ENCODE assay signal across 16 cellular contexts in the genomic region with DNA sequence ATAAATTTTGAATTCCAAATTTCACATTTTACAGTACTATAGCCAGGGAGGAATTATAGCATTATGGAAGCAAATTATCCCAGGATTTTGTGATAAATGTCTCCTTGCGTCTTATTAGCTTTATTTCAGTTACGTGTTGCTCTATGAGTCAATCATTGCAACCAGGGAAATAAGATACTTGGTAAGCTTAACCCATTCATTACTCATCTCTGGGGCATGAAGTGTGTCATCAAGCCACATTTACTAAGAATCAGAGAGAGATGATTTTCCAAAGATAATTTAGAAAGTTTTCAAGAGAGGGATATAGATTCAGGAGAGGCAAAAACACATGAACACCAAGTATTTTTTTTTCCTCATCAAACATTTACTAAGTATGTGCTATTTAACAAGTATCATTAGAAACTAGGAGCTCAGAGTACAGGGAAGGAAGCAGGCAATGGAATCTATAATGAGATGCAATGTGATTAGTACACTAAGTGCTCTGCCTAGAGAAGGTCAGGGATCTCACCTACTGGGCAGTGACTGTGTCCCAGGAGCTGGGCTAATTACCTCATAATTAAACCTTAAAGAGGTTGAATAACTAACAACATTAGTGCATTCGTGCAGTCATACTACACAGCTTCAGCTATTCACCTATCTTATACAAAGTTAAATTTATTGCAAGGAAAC.
DNase-seq lines count a peak whose midpoint lies in the region; TF ChIP-seq lines count a peak whose summit lies in the region.
"Had no signal": no experiment of that assay in that cellular context is flagged by ENCODE, and none has a peak within 500 bp of the region (broad histone marks: within the 10 kb centered on the region; RNA-seq: fewer than 3 reads in every experiment).

No MANE protein-coding gene starts in this region.

- H3K9me3 ChIP-seq in GM23248 (ENCODE audit: low read depth) = no peaks in the 10 kb centered on the region
- H3K9me3 ChIP-seq in PC-9 (ENCODE audit: insufficient read depth, low read depth) = no peaks in the 10 kb centered on the region
- H3K9me3 ChIP-seq in mammary epithelial cell (replicated peaks; ENCODE audit: insufficient read depth, low read length) = no peaks in the 10 kb centered on the region
- H3K9me3 ChIP-seq in endodermal cell (ENCODE audit: control insufficient read depth, low read length) = no peaks in the 10 kb centered on the region
- H3K9me3 ChIP-seq: neutrophil, upper lobe of right lung had no signal

- no peak overlapping the region for H3K27ac Mint-ChIP-seq in endodermal cell
- H3K27ac Mint-ChIP-seq: activated naive CD4-positive, alpha-beta T cell treated with anti-CD3 and anti-CD28 coated beads for 36 hours; H9; stimulated activated naive CD8-positive, alpha-beta T cell treated with anti-CD3 and anti-CD28 coated beads, Interleukin-15, Interleukin-2, amounts not matched to agents 100 ng/mL and 50 ng/mL, for 24 hours had no signal

- in situ Hi-C loops in GM23248 (cut with MboI) = no loop called here
- in situ Hi-C loops in mammary epithelial cell (cut with MboI; ENCODE audit: low sequenced_read_pairs in 2 of 2) = no loop called here

- H3K9me3 Mint-ChIP-seq in endodermal cell = no peaks in the 10 kb centered on the region
- H3K9me3 Mint-ChIP-seq: activated naive CD4-positive, alpha-beta T cell treated with anti-CD3 and anti-CD28 coated beads for 36 hours; H9 had no signal

- dilution Hi-C loops in mammary epithelial cell (cut with HindIII; ENCODE audit: low sequenced_read_pairs) = no loop called here

- no peaks in the 10 kb centered on the region for H3K36me3 Mint-ChIP-seq in endodermal cell (ENCODE audit: low read depth)

- CTCF ChIA-PET in PC-9 (lab: Charles Lee) = no interaction called here
- CTCF ChIA-PET in mammary epithelial cell (lab: Charles Lee; ENCODE audit: low non-redundant PET) = interaction anchor here (0.6 kb wide), 1 partner anchor 1086 kb away, joined by 5 read pairs; no protein-coding TSS in a partner anchor

- H3K4me2 ChIP-seq in GM23248 (ENCODE audit: unreplicated experiment) = no peak overlapping the region
- H3K4me2 ChIP-seq in PC-9 = peak overlapping the region; percentile 20
- peak overlapping the region; percentile 67 for H3K4me2 ChIP-seq in mammary epithelial cell (ENCODE audit: insufficient read depth, low read depth, low read length)

- H3K9me2 ChIP-seq in GM23248 (ENCODE audit: insufficient read depth) (peaks cover 3% of the 10 kb centered on the region; the same call in 1 of the 2 replicates), PC-9 (ENCODE audit: insufficient read depth) (no peaks in the 10 kb centered on the region)

- no peaks in the 10 kb centered on the region for H3K4me1 ChIP-seq in GM23248 (ENCODE audit: insufficient read depth)
- H3K4me1 ChIP-seq in PC-9 (replicated peaks; ENCODE audit: insufficient read depth) = 0 out of 2 replicates have a peak, but pooled peaks cover 11% of the 10 kb centered on the region
- H3K4me1 ChIP-seq in mammary epithelial cell (ENCODE audit: insufficient read depth, low read length) = peaks cover 12% of the 10 kb centered on the region
- H3K4me1 ChIP-seq in endodermal cell (ENCODE audit: control insufficient read depth, insufficient read depth, low read length) = no peaks in the 10 kb centered on the region
- H3K4me1 ChIP-seq: upper lobe of right lung had no signal

- H3K36me3 ChIP-seq in GM23248 (ENCODE audit: low read depth) (no peaks in the 10 kb centered on the region), PC-9 (ENCODE audit: low read depth) (no peaks in the 10 kb centered on the region), mammary epithelial cell (ENCODE audit: insufficient read depth, low read length) (no peaks in the 10 kb centered on the region), endodermal cell (ENCODE audit: control insufficient read depth, insufficient read depth, low read length) (no peaks in the 10 kb centered on the region)
- H3K36me3 ChIP-seq: neutrophil, upper lobe of right lung had no signal

- H2AFZ ChIP-seq in GM23248 (no peak overlapping the region), PC-9 (0 out of 2 replicates have a peak overlapping the region, but pooled peaks have one; percentile 61), mammary epithelial cell (ENCODE audit: low read depth, low read length) (peak overlapping the region; percentile 63)

- H3K4me3 Mint-ChIP-seq in endodermal cell = no peak overlapping the region
- H3K4me3 Mint-ChIP-seq: activated naive CD4-positive, alpha-beta T cell treated with anti-CD3 and anti-CD28 coated beads for 36 hours; H9; stimulated activated naive CD8-positive, alpha-beta T cell treated with anti-CD3 and anti-CD28 coated beads, Interleukin-15, Interleukin-2, amounts not matched to agents 100 ng/mL and 50 ng/mL, for 24 hours had no signal

- 23 to 37% methylated on average over 3 of the region's 3 CpGs for WGBS in GM23248 (ENCODE audit: low coverage in 1 of 2, low lambda C conversion rate in 2 of 2, missing lambda C conversion rate in 2 of 2), 2 experiments
- WGBS in mammary epithelial cell (ENCODE audit: low coverage, missing lambda C conversion rate) = 20% methylated on average over 3 of the region's 3 CpGs
- 97 to 100% methylated on average over 2 to 3 of the region's 3 CpGs for WGBS in endodermal cell (ENCODE audit: insufficient coverage in 1 of 2, insufficient read length in 1 of 2), 2 experiments

- no peaks in the 10 kb centered on the region for H3K4me1 Mint-ChIP-seq in endodermal cell

- no TSS peak for BruUV-seq in PC-9 (replicated peaks; lab: Mats Ljungman, UMichigan)
- no TSS peak for BruUV-seq in mammary epithelial cell (replicated peaks; lab: Mats Ljungman, UMichigan)

- POLR2A ChIA-PET in PC-9 (lab: Charles Lee; ENCODE audit: unreplicated experiment) = no interaction called here

- TF ChIP-seq CTCF in PC-9 (conservative IDR thresholded peaks at IDR 0.05) (no peak), mammary epithelial cell (conservative IDR thresholded peaks at IDR 0.05 in 1 of 2, IDR thresholded peaks at IDR 0.05 in 1 of 2; ENCODE audit: extremely low read depth in 1 of 2, insufficient read depth in 1 of 2, low read depth in 1 of 2, low read length in 2 of 2) (no peak), endodermal cell (conservative IDR thresholded peaks at IDR 0.05) (no peak)

- no peaks in the 10 kb centered on the region for H4K20me1 ChIP-seq in GM23248 (ENCODE audit: insufficient read depth)
- H4K20me1 ChIP-seq in PC-9 (ENCODE audit: insufficient read depth) = no peaks in the 10 kb centered on the region
- H4K20me1 ChIP-seq in mammary epithelial cell (ENCODE audit: insufficient read depth, low read length) = no peaks in the 10 kb centered on the region

- no peak overlapping the region for H3K27ac ChIP-seq in GM23248
- no peak overlapping the region for H3K27ac ChIP-seq in PC-9
- H3K27ac ChIP-seq in mammary epithelial cell (ENCODE audit: insufficient read depth, low read depth, low read length) = peak overlapping the region; percentile 81
- H3K27ac ChIP-seq in endodermal cell (ENCODE audit: low read depth, low read length) = no peak overlapping the region
- H3K27ac ChIP-seq: neutrophil, upper lobe of right lung had no signal

- no peaks in the 10 kb centered on the region for H3K27me3 Mint-ChIP-seq in endodermal cell (ENCODE audit: insufficient read depth)
- H3K27me3 Mint-ChIP-seq: stimulated activated naive CD8-positive, alpha-beta T cell treated with anti-CD3 and anti-CD28 coated beads, Interleukin-15, Interleukin-2, amounts not matched to agents 100 ng/mL and 50 ng/mL, for 24 hours had no signal

- H3K4me3 ChIP-seq in GM23248 (no peak overlapping the region), PC-9 (no peak overlapping the region), mammary epithelial cell (replicated peaks in 1 of 3; ENCODE audit: insufficient read depth in 1 of 3, low read depth in 2 of 3, low read length in 3 of 3) (no peak overlapping the region), endodermal cell (ENCODE audit: low read length) (no peak overlapping the region)
- H3K4me3 ChIP-seq: upper lobe of right lung had no signal

- H3F3A ChIP-seq in GM23248 (ENCODE audit: insufficient read depth) = no peaks in the 10 kb centered on the region
- H3F3A ChIP-seq in PC-9 (ENCODE audit: insufficient read depth, low read depth) = no peaks in the 10 kb centered on the region

- no peaks in the 10 kb centered on the region for H3K79me2 ChIP-seq in GM23248 (ENCODE audit: insufficient read depth)
- H3K79me2 ChIP-seq in PC-9 (ENCODE audit: low read depth) = no peaks in the 10 kb centered on the region
- H3K79me2 ChIP-seq in mammary epithelial cell (ENCODE audit: insufficient read depth, low read length) = no peaks in the 10 kb centered on the region

- H3K27me3 ChIP-seq in GM23248 (replicated peaks; ENCODE audit: insufficient read depth) (no peaks in the 10 kb centered on the region), PC-9 (ENCODE audit: insufficient read depth, low read depth) (no peaks in the 10 kb centered on the region), mammary epithelial cell (ENCODE audit: insufficient read depth, low read length) (no peaks in the 10 kb centered on the region), endodermal cell (ENCODE audit: control insufficient read depth, insufficient read depth, low read length, poor library complexity, severe bottlenecking) (no peaks in the 10 kb centered on the region)
- H3K27me3 ChIP-seq: neutrophil, upper lobe of right lung had no signal

- intact Hi-C loops in PC-9 (cut with micrococcal nuclease; ENCODE audit: unreplicated experiment) = no loop called here
- intact Hi-C loops in mammary epithelial cell (cut with micrococcal nuclease) = no loop called here

- DNase-seq in GM23248 (peak; percentile 1), PC-9 (no peak), mammary epithelial cell (peak; percentile 73), kidney tubule cell (ENCODE audit: low spot score) (peak; percentile 94), endodermal cell (no peak), COR-L47 (lab: John Stamatoyannopoulos, UW) (no peak), NCI-H146 treated with DMSO at 0.1 percent for 48 hours (lab: John Stamatoyannopoulos, UW; ENCODE audit: unreplicated experiment) (no peak), NCI-H446 treated with DMSO at 0.1 percent for 48 hours (lab: John Stamatoyannopoulos, UW) (no peak)
- DNase-seq: activated CD4-positive, alpha-beta T cell treated with anti-CD3 and anti-CD28 coated beads, Interleukin-2, amount 50 U/mL, for 4 hours; activated naive CD4-positive, alpha-beta T cell treated with anti-CD3 and anti-CD28 coated beads for 36 hours; H9; NCI-H1694; right cardiac atrium; upper lobe of right lung had no signal

- H3K9ac ChIP-seq in GM23248 (no peak overlapping the region), mammary epithelial cell (ENCODE audit: insufficient read depth, low read length) (peak overlapping the region; percentile 33), endodermal cell (ENCODE audit: extremely low read depth, low read length, poor library complexity, severe bottlenecking) (no peak overlapping the region)

Comparison
In these comparisons a context has a peak if more than half of its experiments do, and no peak if none do; other contexts are left out.
1. DNase-seq: peak in GM23248 (single experiment), mammary epithelial cell (single experiment) and kidney tubule cell (single experiment); none in PC-9 (0 of 2), endodermal cell (single experiment), COR-L47 (single experiment), NCI-H146 treated with DMSO at 0.1 percent for 48 hours (single experiment) and NCI-H446 treated with DMSO at 0.1 percent for 48 hours (single experiment).